ENCODE assay signal across 17 cellular contexts in genomic region chr10:78456649-78457400, GRCh38.
DNase-seq lines count a peak whose midpoint lies in the region; ATAC-seq, FAIRE-seq and TF ChIP-seq lines count a peak whose summit lies in the region.
"Had no signal": no experiment of that assay in that cellular context is flagged by ENCODE, and none has a peak within 500 bp of the region (broad histone marks: within the 10 kb centered on the region; RNA-seq: fewer than 3 reads in every experiment).

No MANE protein-coding gene starts in this region.

- peaks cover 0 to 9% (median 0%) of the 10 kb centered on the region in 12 donors for H3K4me1 ChIP-seq in heart left ventricle
- H3K4me1 ChIP-seq in right atrium auricular region: no peaks in the 10 kb centered on the region
- peaks cover 29% of the 10 kb centered on the region for H3K4me1 ChIP-seq in astrocyte (ENCODE audit: insufficient read depth, low read length)
- peaks cover 8% of the 10 kb centered on the region for H3K4me1 ChIP-seq in mesenchymal stem cell (ENCODE audit: control insufficient read depth, insufficient read depth, low read depth, low read length)
- H3K4me1 ChIP-seq in small intestine (ENCODE audit: control insufficient read depth in 2 of 2, insufficient read depth in 1 of 2, low read depth in 1 of 2, low read length in 1 of 2): no peaks in the 10 kb centered on the region

- H3K36me3 Mint-ChIP-seq in astrocyte (ENCODE audit: low read depth, unreplicated experiment): no peaks in the 10 kb centered on the region

- H3K79me1 ChIP-seq in mesenchymal stem cell (replicated peaks; ENCODE audit: low read length, poor library complexity, severe bottlenecking): no peaks in the 10 kb centered on the region

- H3K9ac ChIP-seq in astrocyte (ENCODE audit: low read length) (no peak overlapping the region), mesenchymal stem cell (ENCODE audit: low read length) (no peak overlapping the region)

- H3K27ac Mint-ChIP-seq in astrocyte (ENCODE audit: unreplicated experiment): no peak overlapping the region

- no peak overlapping the region for H3K18ac ChIP-seq in mesenchymal stem cell (ENCODE audit: low read depth in 1 of 2, low read length in 2 of 2)

- H2BK12ac ChIP-seq in mesenchymal stem cell (ENCODE audit: low read length in 2 of 2): peak overlapping the region in 1 of 2 experiments; percentile 28

- peaks cover 24% of the 10 kb centered on the region for H3K4me1 Mint-ChIP-seq in astrocyte (ENCODE audit: low read depth, unreplicated experiment)

- H3K36me3 ChIP-seq in heart left ventricle: no peaks in the 10 kb centered on the region
- no peaks in the 10 kb centered on the region for H3K36me3 ChIP-seq in right atrium auricular region
- no peaks in the 10 kb centered on the region for H3K36me3 ChIP-seq in astrocyte (ENCODE audit: insufficient read depth, low read length)
- no peaks in the 10 kb centered on the region for H3K36me3 ChIP-seq in mesenchymal stem cell (ENCODE audit: control insufficient read depth in 1 of 2, insufficient read depth in 2 of 2, low read depth in 1 of 2, low read length in 2 of 2)
- H3K36me3 ChIP-seq in small intestine (ENCODE audit: control insufficient read depth in 2 of 2, insufficient read depth in 2 of 2, low read length in 2 of 2): no peaks in the 10 kb centered on the region
- H3K36me3 ChIP-seq: SJSA1 had no signal

- intact Hi-C loops in heart left ventricle (cut with DNase I) (no loop called here), posterior vena cava (cut with DNase I) (no loop called here)

- no peak overlapping the region for H2AK5ac ChIP-seq in mesenchymal stem cell (ENCODE audit: low read length, severe bottlenecking)

- H3K27me3 ChIP-seq in heart left ventricle: no peaks in the 10 kb centered on the region
- no peaks in the 10 kb centered on the region for H3K27me3 ChIP-seq in right atrium auricular region
- H3K27me3 ChIP-seq in astrocyte (ENCODE audit: insufficient read depth, low read length): peaks cover 18% of the 10 kb centered on the region
- peaks cover 5 to 9% of the 10 kb centered on the region in 2 experiments for H3K27me3 ChIP-seq in mesenchymal stem cell (ENCODE audit: control insufficient read depth in 1 of 2, insufficient read depth in 1 of 2, low read length in 2 of 2)
- no peaks in the 10 kb centered on the region for H3K27me3 ChIP-seq in small intestine (ENCODE audit: control insufficient read depth in 2 of 2, insufficient read depth in 2 of 2, low read length in 2 of 2)
- H3K27me3 ChIP-seq: SJSA1 had no signal

- 70 to 81% (median 77%) methylated on average over 13 of the region's 13 CpGs for WGBS in heart left ventricle, 4 donors
- WGBS in mesenchymal stem cell: 92% methylated on average over 13 of the region's 13 CpGs
- WGBS in small intestine, 3 donors: 78 to 90% (median 87%) methylated on average over 13 of the region's 13 CpGs

- TF ChIP-seq CTCF in heart left ventricle (IDR thresholded peaks at IDR 0.05): no peak
- TF ChIP-seq CTCF in right atrium auricular region (IDR thresholded peaks at IDR 0.05): no peak
- no peak for TF ChIP-seq CTCF in astrocyte (IDR thresholded peaks at IDR 0.05; ENCODE audit: insufficient read depth, low read depth, low read length)

- no peak overlapping the region for H2BK120ac ChIP-seq in mesenchymal stem cell (ENCODE audit: low read depth, low read length)

- FAIRE-seq in astrocyte (lab: Jason Lieb, UNC) (no peak), small intestine (lab: Jason Lieb, UNC) (no peak)

- TF ChIP-seq POLR2A in heart left ventricle (IDR thresholded peaks at IDR 0.05): no peak

- peaks cover 53% of the 10 kb centered on the region for H3K27me3 Mint-ChIP-seq in astrocyte (ENCODE audit: low read depth, unreplicated experiment)

- H3K27ac ChIP-seq in heart left ventricle (no peak overlapping the region), right atrium auricular region (no peak overlapping the region), astrocyte (ENCODE audit: low read depth, low read length) (no peak overlapping the region), mesenchymal stem cell (ENCODE audit: low read length, poor library complexity, severe bottlenecking) (no peak overlapping the region), small intestine (ENCODE audit: low read depth in 1 of 2, low read length in 1 of 2) (no peak overlapping the region)
- H3K27ac ChIP-seq: SJSA1 had no signal

- no peak overlapping the region for H2BK5ac ChIP-seq in mesenchymal stem cell (ENCODE audit: low read depth, low read length, poor library complexity, severe bottlenecking)

- H3K79me2 ChIP-seq in astrocyte (ENCODE audit: insufficient read depth, low read length): no peaks in the 10 kb centered on the region

- peak in 1 of 5 donors; percentile 23 for DNase-seq in heart left ventricle
- DNase-seq in right atrium auricular region (ENCODE audit: low spot score): no peak
- DNase-seq in astrocyte (ENCODE audit: low read depth): no peak
- DNase-seq in mesenchymal stem cell: no peak
- DNase-seq in posterior vena cava (ENCODE audit: low spot score): peak; percentile 60
- DNase-seq in superior temporal gyrus (ENCODE audit: extremely low spot score): no peak
- no peak for DNase-seq in small intestine
- DNase-seq: DMS79, KG1, NCI-H1092 treated with DMSO at 0.1 percent for 48 hours, NCI-H1436 treated with DMSO at 0.1 percent for 48 hours, NCI-H2029, NCI-H226, NCI-H510A treated with DMSO at 0.1 percent for 48 hours, NCI-H748 treated with DMSO at 0.1 percent for 48 hours had no signal

- H3K9me3 Mint-ChIP-seq in astrocyte (ENCODE audit: unreplicated experiment): peaks cover 6% of the 10 kb centered on the region

- H2AFZ ChIP-seq in astrocyte (ENCODE audit: low read depth, low read length): no peak overlapping the region
- H2AFZ ChIP-seq in mesenchymal stem cell (ENCODE audit: low read depth, low read length): no peak overlapping the region

- H3K4me2 ChIP-seq in astrocyte (ENCODE audit: low read length) (peak overlapping the region; percentile 70), mesenchymal stem cell (ENCODE audit: low read length, poor library complexity, severe bottlenecking) (no peak overlapping the region)

- H2BK15ac ChIP-seq in mesenchymal stem cell (ENCODE audit: low read depth, poor library complexity, severe bottlenecking): peak overlapping the region; percentile 33

- no peak overlapping the region for H3K4ac ChIP-seq in mesenchymal stem cell (ENCODE audit: low read depth in 1 of 2, low read length in 2 of 2)

- no peak overlapping the region for H4K8ac ChIP-seq in mesenchymal stem cell (ENCODE audit: low read length)

- H4K91ac ChIP-seq in mesenchymal stem cell (ENCODE audit: low read length): no peak overlapping the region

- H3K14ac ChIP-seq in mesenchymal stem cell (ENCODE audit: low read length in 2 of 2): no peak overlapping the region

- H3K4me3 Mint-ChIP-seq in astrocyte (ENCODE audit: unreplicated experiment): no peak overlapping the region

- H3K9me3 ChIP-seq in heart left ventricle (no peaks in the 10 kb centered on the region), right atrium auricular region (no peaks in the 10 kb centered on the region), astrocyte (ENCODE audit: insufficient read depth, low read depth, low read length) (no peaks in the 10 kb centered on the region), mesenchymal stem cell (ENCODE audit: control insufficient read depth, low read length) (no peaks in the 10 kb centered on the region), small intestine (ENCODE audit: control insufficient read depth, low read depth) (no peaks in the 10 kb centered on the region)
- H3K9me3 ChIP-seq: SJSA1 had no signal

- H3K23ac ChIP-seq in mesenchymal stem cell (ENCODE audit: low read length in 2 of 2): no peak overlapping the region

- H3K4me3 ChIP-seq in heart left ventricle: no peak overlapping the region
- H3K4me3 ChIP-seq in right atrium auricular region: no peak overlapping the region
- H3K4me3 ChIP-seq in astrocyte (ENCODE audit: insufficient read depth, low read depth, low read length): no peak overlapping the region
- no peak overlapping the region for H3K4me3 ChIP-seq in mesenchymal stem cell (ENCODE audit: insufficient read depth in 1 of 2, low read depth in 1 of 2, low read length in 2 of 2)
- no peak overlapping the region for H3K4me3 ChIP-seq in small intestine (ENCODE audit: low read depth in 1 of 2, low read length in 2 of 2)
- H3K4me3 ChIP-seq: SJSA1 had no signal

- ATAC-seq in heart left ventricle (peak in 3 of 4 donors; percentile 32 to 47 (median 36)), HG02970 (IDR thresholded peaks at IDR 0.05; ENCODE audit: low FRiP score, unreplicated experiment) (no peak)

- no peaks in the 10 kb centered on the region for H4K20me1 ChIP-seq in astrocyte (ENCODE audit: insufficient read depth, low read length)
